ENCODE assay signal across 8 cellular contexts in the genomic region with DNA sequence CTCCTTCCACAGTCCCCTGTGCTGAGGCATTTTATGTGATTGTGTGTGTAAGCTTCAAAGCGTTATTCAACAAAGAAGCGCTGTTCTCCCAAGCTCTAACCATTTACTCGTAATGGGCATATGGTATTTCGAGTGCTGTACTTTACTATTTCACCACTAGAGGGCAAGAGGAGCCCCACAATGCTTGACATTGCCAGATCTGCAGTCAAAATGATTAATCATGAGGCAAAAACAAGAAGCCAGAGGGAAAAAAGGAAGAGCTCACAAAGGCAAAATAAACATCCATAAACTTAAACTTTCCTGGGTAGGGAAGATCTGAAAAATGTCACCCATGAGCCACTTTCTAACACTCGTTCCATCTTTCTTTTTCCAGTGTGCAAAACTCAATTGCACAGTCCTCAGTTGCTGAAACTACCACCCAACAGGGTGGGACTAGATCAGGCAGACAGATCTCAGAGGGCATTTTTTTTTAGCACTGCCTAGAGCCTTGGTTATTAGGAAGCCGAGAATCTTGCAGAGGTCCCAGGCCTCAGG.
DNase-seq lines count a peak whose midpoint lies in the region; ATAC-seq and TF ChIP-seq lines count a peak whose summit lies in the region.

No MANE protein-coding gene starts in this region.

- DNase-seq in activated CD8-positive, alpha-beta memory T cell treated with anti-CD3 and anti-CD28 coated beads, Interleukin-2, amount 10 ng/mL, durations not matched to agents 7 days and 5 days = no peak
- no peak for DNase-seq in activated CD8-positive, alpha-beta memory T cell treated with anti-CD3 and anti-CD28 coated beads, Interleukin-2, amount 50 U/mL, for 48 hours
- DNase-seq in HCEC 1CT = peak; percentile 81
- peak; percentile 89 for DNase-seq in M059J (ENCODE audit: low read depth)
- peak in 1 of 3 donors; percentile 50 for DNase-seq in Peyer's patch
- peak; percentile 57 for DNase-seq in endodermal cell
- DNase-seq in medulla oblongata (ENCODE audit: extremely low spot score) = peak; percentile 89
- DNase-seq in vagina (ENCODE audit: extremely low spot score in 2 of 2) = no peak

- H3K4me1 Mint-ChIP-seq in activated CD8-positive, alpha-beta memory T cell treated with anti-CD3 and anti-CD28 coated beads, Interleukin-2, amount 10 ng/mL, durations not matched to agents 7 days and 5 days = no peaks in the 10 kb centered on the region
- H3K4me1 Mint-ChIP-seq in endodermal cell = no peaks in the 10 kb centered on the region

- H3K9me3 ChIP-seq in Peyer's patch = no peaks in the 10 kb centered on the region
- H3K9me3 ChIP-seq in endodermal cell (ENCODE audit: control insufficient read depth, low read length) = no peaks in the 10 kb centered on the region
- H3K9me3 ChIP-seq in vagina = no peaks in the 10 kb centered on the region

- CTCF ChIA-PET in activated CD8-positive, alpha-beta memory T cell treated with anti-CD3 and anti-CD28 coated beads, Interleukin-2, amount 10 ng/mL, durations not matched to agents 7 days and 5 days (lab: Charles Lee) = interaction anchor here (0.7 to 1.2 kb wide), 8 partner anchors 9 to 35 kb away, joined by 3 to 7 read pairs (median 3); no protein-coding TSS in a partner anchor

- no peak overlapping the region for H3K27ac Mint-ChIP-seq in activated CD8-positive, alpha-beta memory T cell treated with anti-CD3 and anti-CD28 coated beads, Interleukin-2, amount 10 ng/mL, durations not matched to agents 7 days and 5 days
- H3K27ac Mint-ChIP-seq in endodermal cell = no peak overlapping the region

- intact Hi-C loops in vagina (cut with DNase I) = loop anchor here (10.0 kb wide), 2 partner anchors 59 to 491 kb away; no protein-coding TSS in a partner anchor

- H3K36me3 ChIP-seq in Peyer's patch = no peaks in the 10 kb centered on the region
- H3K36me3 ChIP-seq in endodermal cell (ENCODE audit: control insufficient read depth, insufficient read depth, low read length) = no peaks in the 10 kb centered on the region
- H3K36me3 ChIP-seq in vagina = no peaks in the 10 kb centered on the region

- H3K9me3 Mint-ChIP-seq in activated CD8-positive, alpha-beta memory T cell treated with anti-CD3 and anti-CD28 coated beads, Interleukin-2, amount 10 ng/mL, durations not matched to agents 7 days and 5 days (ENCODE audit: low read depth) = no peaks in the 10 kb centered on the region
- peaks cover 6% of the 10 kb centered on the region for H3K9me3 Mint-ChIP-seq in endodermal cell

- H3K4me3 ChIP-seq in Peyer's patch = no peak overlapping the region
- H3K4me3 ChIP-seq in endodermal cell (ENCODE audit: low read length) = no peak overlapping the region
- H3K4me3 ChIP-seq in vagina = no peak overlapping the region

- no peak overlapping the region for H3K4me3 Mint-ChIP-seq in activated CD8-positive, alpha-beta memory T cell treated with anti-CD3 and anti-CD28 coated beads, Interleukin-2, amount 10 ng/mL, durations not matched to agents 7 days and 5 days
- no peak overlapping the region for H3K4me3 Mint-ChIP-seq in endodermal cell

- peak overlapping the region in 1 of 4 donors; percentile 50 for H3K27ac ChIP-seq in Peyer's patch
- H3K27ac ChIP-seq in endodermal cell (ENCODE audit: low read depth, low read length) = peak overlapping the region; percentile 20
- peak overlapping the region; percentile 56 for H3K27ac ChIP-seq in vagina

- H3K4me1 ChIP-seq in Peyer's patch (no peaks in the 10 kb centered on the region), endodermal cell (ENCODE audit: control insufficient read depth, insufficient read depth, low read length) (no peaks in the 10 kb centered on the region), vagina (peaks cover 13% of the 10 kb centered on the region)

- H3K36me3 Mint-ChIP-seq in activated CD8-positive, alpha-beta memory T cell treated with anti-CD3 and anti-CD28 coated beads, Interleukin-2, amount 10 ng/mL, durations not matched to agents 7 days and 5 days = no peaks in the 10 kb centered on the region
- H3K36me3 Mint-ChIP-seq in endodermal cell (ENCODE audit: low read depth) = peaks cover 4% of the 10 kb centered on the region

- peak in 5 of 6 experiments; percentile 69 to 90 (median 84) for TF ChIP-seq CTCF in Peyer's patch (IDR thresholded peaks at IDR 0.05)
- TF ChIP-seq CTCF in endodermal cell (conservative IDR thresholded peaks at IDR 0.05) = peak; percentile 93
- TF ChIP-seq CTCF in vagina (IDR thresholded peaks at IDR 0.05) = peak; percentile 57 to 84 (median 77)

- H3K9ac ChIP-seq in endodermal cell (ENCODE audit: extremely low read depth, low read length, poor library complexity, severe bottlenecking) = no peak overlapping the region

- 27% methylated on average over 6 of the region's 6 CpGs; no CpG with 5 or more reads in 1 of the 2 experiments for WGBS in endodermal cell (ENCODE audit: insufficient coverage in 1 of 2, insufficient read length in 1 of 2), 2 experiments

- TF ChIP-seq POLR2A in Peyer's patch (IDR thresholded peaks at IDR 0.05) (no peak), vagina (IDR thresholded peaks at IDR 0.05) (no peak)

- no peaks in the 10 kb centered on the region for H3K27me3 Mint-ChIP-seq in activated CD8-positive, alpha-beta memory T cell treated with anti-CD3 and anti-CD28 coated beads, Interleukin-2, amount 10 ng/mL, durations not matched to agents 7 days and 5 days
- H3K27me3 Mint-ChIP-seq in endodermal cell (ENCODE audit: insufficient read depth) = no peaks in the 10 kb centered on the region

- H3K27me3 ChIP-seq in Peyer's patch (no peaks in the 10 kb centered on the region), endodermal cell (ENCODE audit: control insufficient read depth, insufficient read depth, low read length, poor library complexity, severe bottlenecking) (no peaks in the 10 kb centered on the region), vagina (no peaks in the 10 kb centered on the region)

- peak; percentile 57 for ATAC-seq in activated CD8-positive, alpha-beta memory T cell treated with anti-CD3 and anti-CD28 coated beads, Interleukin-2, amount 10 ng/mL, durations not matched to agents 7 days and 5 days

Comparison
In these comparisons a context has a peak if more than half of its experiments do, and no peak if none do; other contexts are left out.
1. DNase-seq: peak in HCEC 1CT (single experiment), M059J (single experiment), endodermal cell (single experiment) and medulla oblongata (single experiment); none in activated CD8-positive, alpha-beta memory T cell treated with anti-CD3 and anti-CD28 coated beads, Interleukin-2, amount 10 ng/mL, durations not matched to agents 7 days and 5 days (single experiment), activated CD8-positive, alpha-beta memory T cell treated with anti-CD3 and anti-CD28 coated beads, Interleukin-2, amount 50 U/mL, for 48 hours (single experiment) and vagina (0 of 2).
2. Peak in every context shown above with its lines, with median percentiles within 50 percentile points of each other: CTCF ChIP-seq.